ENCODE assay signal across 8 cellular contexts in the genomic region with DNA sequence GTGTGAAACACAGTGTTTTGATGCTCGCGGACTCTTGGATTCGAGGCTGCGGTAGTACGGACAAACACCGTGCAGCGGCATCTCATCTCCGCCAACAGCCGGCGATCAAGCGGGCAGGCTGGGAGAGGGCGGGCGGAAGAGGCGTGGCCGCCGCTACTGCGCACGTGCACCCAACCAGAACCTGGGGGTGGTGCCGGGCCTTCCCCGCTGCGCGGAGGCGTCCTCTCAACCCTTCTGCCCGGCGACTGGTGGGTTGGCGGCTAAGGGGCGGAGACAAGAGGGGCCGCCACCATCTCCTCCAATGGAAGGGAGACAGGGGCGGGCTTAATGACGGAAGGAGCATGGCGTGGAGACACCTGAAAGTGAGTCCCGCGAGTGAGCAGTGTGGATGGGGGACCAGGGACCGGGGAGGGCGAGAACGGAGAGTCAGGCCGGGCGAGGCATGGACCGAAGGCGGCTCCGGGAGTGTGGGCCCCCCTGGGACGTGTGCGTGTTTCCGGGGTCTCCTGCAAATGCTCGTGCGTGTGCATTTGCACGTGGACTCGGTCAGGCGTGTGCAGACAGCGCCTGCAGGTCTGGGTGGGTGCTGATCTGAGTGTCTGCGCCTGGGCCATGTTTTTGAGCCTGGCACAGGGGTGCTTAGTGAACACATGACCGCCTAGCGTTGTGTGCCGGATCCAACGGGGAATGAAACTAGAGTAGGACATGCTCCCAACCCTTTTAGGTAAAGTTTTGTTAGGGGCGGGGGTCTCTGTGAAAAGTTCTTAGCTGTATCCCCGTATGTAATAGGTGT. TPM values are rescaled to one million over a fixed set of nuclear protein-coding genes. Genes with fewer than 3 reads are reported as not detected.
DNase-seq lines count a peak whose midpoint lies in the region; ATAC-seq and TF ChIP-seq lines count a peak whose summit lies in the region.

Gene DHODH, plus strand, starts transcription at position 321 of the 793 bp plus-strand sequence. Its CDS starts 21 bp downstream, at position 342.

- CTCF ChIA-PET in Calu3 (lab: Charles Lee), result interaction anchor here (0.6 kb wide), 1 partner anchor 106 kb away, joined by 4 read pairs; no protein-coding TSS in a partner anchor

- no peaks in the 10 kb centered on the region for H3K27me3 ChIP-seq in HUES48 (ENCODE audit: control insufficient read depth, insufficient read depth, low read length)
- no peaks in the 10 kb centered on the region for H3K27me3 ChIP-seq in NT2/D1 (ENCODE audit: insufficient read depth, insufficient read length)
- H3K27me3 ChIP-seq in endocrine pancreas (ENCODE audit: control insufficient read depth, insufficient read depth, low read length), result no peaks in the 10 kb centered on the region

- intact Hi-C loops in Calu3 (cut with micrococcal nuclease; ENCODE audit: unreplicated experiment), result no loop called here

- H3K4me1 ChIP-seq in HUES48 (ENCODE audit: control insufficient read depth, insufficient read depth, low read length) (no peaks in the 10 kb centered on the region), NT2/D1 (ENCODE audit: insufficient read depth, insufficient read length) (peaks cover 7% of the 10 kb centered on the region), endocrine pancreas (ENCODE audit: control insufficient read depth, insufficient read depth, low read length) (no peaks in the 10 kb centered on the region)

- H3K27ac ChIP-seq in HUES48 (ENCODE audit: low read depth, low read length), result peak within 1 kb of the TSS; percentile 30

- H3K9me3 Mint-ChIP-seq in Calu3 (ENCODE audit: low read depth, unreplicated experiment), result no peaks in the 10 kb centered on the region

- peak; percentile 99 for ATAC-seq in GM21423 (IDR thresholded peaks at IDR 0.05; ENCODE audit: unreplicated experiment)

- H3K9me3 ChIP-seq in HUES48 (ENCODE audit: control insufficient read depth, insufficient read depth, low read length) (no peaks in the 10 kb centered on the region), NT2/D1 (ENCODE audit: insufficient read depth, low read length) (no peaks in the 10 kb centered on the region), endocrine pancreas (ENCODE audit: control insufficient read depth, low read length) (no peaks in the 10 kb centered on the region)

- peaks cover 32% of the 10 kb centered on the region for H3K27me3 Mint-ChIP-seq in Calu3 (ENCODE audit: unreplicated experiment)

- peaks cover 21% of the 10 kb centered on the region for H3K36me3 ChIP-seq in HUES48 (ENCODE audit: control insufficient read depth, insufficient read depth, low read length)
- peaks cover 19% of the 10 kb centered on the region for H3K36me3 ChIP-seq in NT2/D1 (ENCODE audit: insufficient read depth, insufficient read length, low read length)
- H3K36me3 ChIP-seq in endocrine pancreas (ENCODE audit: control insufficient read depth, insufficient read depth, low read length), result no peaks in the 10 kb centered on the region

- DNase-seq in Calu3 (peak; percentile 99), NT2/D1 (ENCODE audit: low read depth, low spot score) (peak; percentile 99), mesenteric fat pad (ENCODE audit: low spot score) (peak; percentile 99)
- peak; percentile 81 to 96 (median 86) for DNase-seq in activated CD8-positive, alpha-beta memory T cell treated with anti-CD3 and anti-CD28 coated beads for 48 hours (ENCODE audit: low read depth in 2 of 3, low spot score in 2 of 3)
- DNase-seq in stimulated activated CD8-positive, alpha-beta memory T cell treated with anti-CD3 and anti-CD28 coated beads, Interleukin-15, amount 100 ng/mL, for 1 hour (ENCODE audit: low read depth), result peak; percentile 95

- no peak for TF ChIP-seq CTCF in Calu3 (IDR thresholded peaks at IDR 0.05; ENCODE audit: unreplicated experiment)

- peak within 1 kb of the TSS; percentile 82 for H3K4me3 ChIP-seq in HUES48 (ENCODE audit: low read depth, low read length)
- H3K4me3 ChIP-seq in NT2/D1 (ENCODE audit: insufficient read length, low read depth), result peak within 1 kb of the TSS; percentile 99
- peak within 1 kb of the TSS; percentile 61 for H3K4me3 ChIP-seq in endocrine pancreas (ENCODE audit: control insufficient read depth, insufficient read depth, low read length)

- H3K9ac ChIP-seq in HUES48 (ENCODE audit: low read depth, low read length), result peak within 1 kb of the TSS; percentile 86
- peak within 1 kb of the TSS; percentile 96 for H3K9ac ChIP-seq in NT2/D1 (ENCODE audit: insufficient read length, low read depth)
- H3K9ac ChIP-seq in endocrine pancreas (ENCODE audit: control insufficient read depth, insufficient read depth, low read length), result peak within 1 kb of the TSS; percentile 55

- peak within 1 kb of the TSS; percentile 99 for H3K4me3 Mint-ChIP-seq in Calu3 (ENCODE audit: low read depth, unreplicated experiment)

- H3K4me1 Mint-ChIP-seq in Calu3 (ENCODE audit: low read depth, unreplicated experiment), result peaks cover 8% of the 10 kb centered on the region

- H3K27ac Mint-ChIP-seq in Calu3 (ENCODE audit: unreplicated experiment), result peak within 1 kb of the TSS; percentile 97

- peaks cover 11% of the 10 kb centered on the region for H3K36me3 Mint-ChIP-seq in Calu3 (ENCODE audit: insufficient read depth, unreplicated experiment)

- TSS peak; percentile 63 for BruUV-seq in Calu3 (replicated peaks; lab: Mats Ljungman, UMichigan)

RNA-seq across cellular contexts. Expression of gene DHODH, which starts in this region (rescaled TPM):
- total RNA-seq in Calu3 (2022) (19.7 and 21.3 TPM in 2 replicates), mesenteric fat pad (8.4 TPM)

Comparison
In these comparisons a context has a peak if more than half of its experiments do, and no peak if none do; other contexts are left out.
1. Peak in every context shown above with its lines: DNase-seq, ATAC-seq, H3K4me3 ChIP-seq and H3K27ac ChIP-seq.